8 cellular contexts compared by ENCODE assay signal in the genomic region with DNA sequence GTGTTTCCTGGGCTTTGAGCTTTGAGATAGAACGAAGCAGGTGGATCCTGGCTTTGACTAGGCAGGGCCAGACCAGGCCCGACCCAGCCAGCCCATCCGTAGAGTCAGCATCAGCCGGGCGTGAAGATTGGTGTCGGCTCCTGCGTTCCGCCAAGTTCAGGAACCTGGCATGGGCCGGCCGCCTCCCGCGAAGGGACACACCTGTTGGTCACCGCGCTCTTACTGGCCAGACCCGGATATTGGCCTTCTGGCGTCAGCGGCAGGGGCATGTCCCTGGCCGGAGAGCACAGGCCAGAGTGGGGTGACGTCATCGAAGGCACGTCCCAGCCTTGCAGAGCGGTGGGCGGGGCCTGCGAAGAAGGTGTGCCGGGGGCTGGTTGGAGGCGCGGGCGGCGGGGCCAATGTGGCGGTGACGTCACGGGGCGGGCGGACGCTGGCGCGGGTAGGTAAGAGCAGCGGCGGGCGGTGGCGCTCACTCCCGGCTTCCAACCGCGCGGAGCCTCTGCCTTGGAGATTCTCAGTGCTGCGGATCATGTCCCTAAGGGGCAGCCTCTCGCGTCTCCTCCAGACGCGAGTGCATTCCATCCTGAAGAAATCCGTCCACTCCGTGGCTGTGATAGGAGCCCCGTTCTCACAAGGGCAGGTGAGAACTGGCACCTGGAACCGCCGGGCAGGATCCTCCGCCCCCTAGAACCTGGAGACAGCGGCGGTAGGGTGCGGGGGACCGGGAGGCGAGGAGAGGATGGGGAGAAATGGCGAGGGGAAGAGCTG. TPM values are rescaled to one million over a fixed set of nuclear protein-coding genes. Genes with fewer than 3 reads are reported as not detected.
DNase-seq lines count a peak whose midpoint lies in the region; ATAC-seq and TF ChIP-seq lines count a peak whose summit lies in the region.

Gene ARG2 (plus strand): TSS at position 475 of the 771 bp plus-strand sequence. CDS start 58 bp downstream, at position 533.

- H3K4me3 ChIP-seq in WI38 (ENCODE audit: low read depth, low read length) (peak within 1 kb of the TSS; percentile 70), cardiac fibroblast (replicated peaks in 1 of 2; ENCODE audit: low read depth in 2 of 2, low read length in 2 of 2) (peak within 1 kb of the TSS; percentile 59 to 63), smooth muscle cell (peak within 1 kb of the TSS; percentile 74)

- H3K4me2 ChIP-seq in smooth muscle cell = peak within 1 kb of the TSS; percentile 92

- DNase-seq in ACHN (peak; percentile 95), NCI-H2196 (lab: John Stamatoyannopoulos, UW; ENCODE audit: unreplicated experiment) (peak; percentile 99), cardiac fibroblast (ENCODE audit: low read depth in 2 of 2) (peak; percentile 94 to 95), iPS-NIHi7 (ENCODE audit: extremely low spot score) (peak; percentile 98), smooth muscle cell (lab: John Stamatoyannopoulos, UW; ENCODE audit: unreplicated experiment) (peak; percentile 78)

- in situ Hi-C loops in ACHN (cut with HindIII; ENCODE audit: low pct_ligation_motif_present, low pct_unique_long_range_greater_than_20kb, low sequenced_read_pairs) = no loop called here

- 1% methylated on average over 56 of the region's 62 CpGs for WGBS in smooth muscle cell (ENCODE audit: low lambda C conversion rate)

- peaks cover 6% of the 10 kb centered on the region for H3F3A ChIP-seq in smooth muscle cell (ENCODE audit: low read depth)

- H3K79me2 ChIP-seq in smooth muscle cell (ENCODE audit: low read depth) = no peaks in the 10 kb centered on the region

- no peaks in the 10 kb centered on the region for H3K9me3 ChIP-seq in smooth muscle cell (replicated peaks; ENCODE audit: low read depth)

- H3K27ac ChIP-seq in smooth muscle cell (ENCODE audit: low read depth) = peak within 1 kb of the TSS; percentile 86

- no peaks in the 10 kb centered on the region for H3K36me3 ChIP-seq in smooth muscle cell (ENCODE audit: low read depth)

- TF ChIP-seq CTCF in WI38 (IDR thresholded peaks at IDR 0.05; ENCODE audit: low read depth, low read length) = no peak
- TF ChIP-seq CTCF in cardiac fibroblast (IDR thresholded peaks at IDR 0.05; ENCODE audit: low read depth, low read length) = no peak
- no peak for TF ChIP-seq CTCF in smooth muscle cell (IDR thresholded peaks at IDR 0.05; ENCODE audit: borderline replicate concordance, insufficient read depth, poor library complexity, severe bottlenecking)

- H3K9ac ChIP-seq in smooth muscle cell (ENCODE audit: low read depth) = peak within 1 kb of the TSS; percentile 75

- H3K27me3 ChIP-seq in smooth muscle cell (ENCODE audit: low read depth) = no peaks in the 10 kb centered on the region

- peak within 1 kb of the TSS; percentile 67 for H2AFZ ChIP-seq in smooth muscle cell (ENCODE audit: low read depth)

- H3K4me1 ChIP-seq in smooth muscle cell (ENCODE audit: low read depth) = peaks cover 9% of the 10 kb centered on the region

- ATAC-seq in GM18870 (IDR thresholded peaks at IDR 0.05; ENCODE audit: unreplicated experiment) = peak; percentile 79
- peak; percentile 88 for ATAC-seq in HG03135 (IDR thresholded peaks at IDR 0.05; ENCODE audit: unreplicated experiment)

- H4K20me1 ChIP-seq in smooth muscle cell (ENCODE audit: low read depth) = no peaks in the 10 kb centered on the region

RNA-seq across cellular contexts. Expression of gene ARG2, which starts in this region (rescaled TPM):
- 11.3 and 13.4 TPM in 2 replicates for total RNA-seq in smooth muscle cell
- polyA plus RNA-seq in smooth muscle cell = 11.7 and 18.5 TPM in 2 replicates

Comparison
In these comparisons a context has a peak if more than half of its experiments do, and no peak if none do; other contexts are left out.
1. Peak in every context shown above with its lines: DNase-seq, ATAC-seq, H3K4me3 ChIP-seq and H3K27ac ChIP-seq.